14 cellular contexts compared by ENCODE assay signal in the genomic region with DNA sequence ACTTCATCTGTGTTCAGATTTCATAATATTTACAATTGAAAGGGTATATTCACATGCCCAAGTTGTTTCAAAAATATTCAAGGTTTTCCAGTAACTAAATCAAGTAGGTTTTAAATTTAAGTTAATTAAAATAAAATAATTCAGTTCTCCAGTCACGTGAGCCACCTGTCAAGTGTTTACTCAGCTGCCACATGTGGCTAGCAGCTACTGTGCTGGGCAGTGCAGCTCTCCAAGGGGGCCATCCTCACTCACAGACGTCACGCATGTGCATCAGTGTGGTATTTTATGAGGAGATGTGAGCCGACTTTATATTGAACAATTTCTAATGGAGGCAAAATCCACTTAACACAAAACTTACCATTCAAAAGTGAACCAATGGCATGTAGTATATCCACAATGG.
A peak's percentile ranks its signal among the peaks of the same experiment; 100 is the strongest.
DNase-seq lines count a peak whose midpoint lies in the region; TF ChIP-seq lines count a peak whose summit lies in the region.
"Had no signal": no experiment of that assay in that cellular context is flagged by ENCODE, and none has a peak within 500 bp of the region (broad histone marks: within the 10 kb centered on the region; RNA-seq: fewer than 3 reads in every experiment).

No MANE protein-coding gene starts in this region.

- no peaks in the 10 kb centered on the region for H3K27me3 Mint-ChIP-seq in activated naive CD4-positive, alpha-beta T cell treated with anti-CD3 and anti-CD28 coated beads, Interleukin-2, amount 50 U/mL, for 24 hours
- H3K27me3 Mint-ChIP-seq in osteocyte (ENCODE audit: unreplicated experiment), result no peaks in the 10 kb centered on the region
- H3K27me3 Mint-ChIP-seq: CD4-positive, CD25-positive, alpha-beta regulatory T cell had no signal

- DNase-seq in activated naive CD4-positive, alpha-beta T cell treated with anti-CD3 and anti-CD28 coated beads, Interleukin-2, amount 50 U/mL, for 16 hours, result no peak
- DNase-seq in NCI-H146 treated with DMSO at 0.1 percent for 48 hours (lab: John Stamatoyannopoulos, UW; ENCODE audit: unreplicated experiment) (peak; percentile 75), NCI-H69 (lab: John Stamatoyannopoulos, UW) (peak; percentile 66), osteocyte (ENCODE audit: extremely low spot score, unreplicated experiment) (peak; percentile 36), NAMALWA (ENCODE audit: low spot score) (no peak), H7 (no peak)
- DNase-seq in stimulated activated CD4-positive, alpha-beta T cell treated with anti-CD3 and anti-CD28 coated beads, Interleukin-15, amount 100 ng/mL, for 24 hours, result no peak
- DNase-seq: activated CD4-positive, alpha-beta T cell treated with anti-CD3 and anti-CD28 coated beads, Interleukin-2, amount 50 U/mL, for 1 hour; CD4-positive, CD25-positive, alpha-beta regulatory T cell; dermis blood vessel endothelial cell; pancreas; sigmoid colon; stimulated activated CD4-positive, alpha-beta T cell treated with anti-CD3 and anti-CD28 coated beads, Interleukin-2, amount 100 ng/mL, for 48 hours had no signal

- H3K9me3 Mint-ChIP-seq in activated naive CD4-positive, alpha-beta T cell treated with anti-CD3 and anti-CD28 coated beads, Interleukin-2, amount 50 U/mL, for 24 hours, result no peaks in the 10 kb centered on the region
- H3K9me3 Mint-ChIP-seq in osteocyte (ENCODE audit: unreplicated experiment), result no peaks in the 10 kb centered on the region
- H3K9me3 Mint-ChIP-seq: CD4-positive, CD25-positive, alpha-beta regulatory T cell had no signal

- H3K4me1 Mint-ChIP-seq in activated naive CD4-positive, alpha-beta T cell treated with anti-CD3 and anti-CD28 coated beads, Interleukin-2, amount 50 U/mL, for 24 hours, result no peaks in the 10 kb centered on the region
- H3K4me1 Mint-ChIP-seq in osteocyte (ENCODE audit: unreplicated experiment), result peaks cover 9% of the 10 kb centered on the region

- peak overlapping the region; percentile 31 for H3K27ac Mint-ChIP-seq in activated naive CD4-positive, alpha-beta T cell treated with anti-CD3 and anti-CD28 coated beads, Interleukin-2, amount 50 U/mL, for 24 hours
- no peak overlapping the region for H3K27ac Mint-ChIP-seq in osteocyte (ENCODE audit: unreplicated experiment)

- H3K4me3 Mint-ChIP-seq in activated naive CD4-positive, alpha-beta T cell treated with anti-CD3 and anti-CD28 coated beads, Interleukin-2, amount 50 U/mL, for 24 hours, result no peak overlapping the region
- no peak overlapping the region for H3K4me3 Mint-ChIP-seq in osteocyte (ENCODE audit: unreplicated experiment)
- H3K4me3 Mint-ChIP-seq: CD4-positive, CD25-positive, alpha-beta regulatory T cell had no signal

- H3K4me3 ChIP-seq in H7 (ENCODE audit: insufficient read depth, low read depth, low read length), result no peak overlapping the region
- H3K4me3 ChIP-seq: pancreas, sigmoid colon had no signal

- peaks cover 9% of the 10 kb centered on the region for H3K36me3 Mint-ChIP-seq in activated naive CD4-positive, alpha-beta T cell treated with anti-CD3 and anti-CD28 coated beads, Interleukin-2, amount 50 U/mL, for 24 hours
- H3K36me3 Mint-ChIP-seq in osteocyte (ENCODE audit: unreplicated experiment), result peaks cover 20% of the 10 kb centered on the region

- no peaks in the 10 kb centered on the region for H3K27me3 ChIP-seq in H7 (ENCODE audit: control insufficient read depth, insufficient read depth, low read length)
- H3K27me3 ChIP-seq: pancreas, sigmoid colon had no signal

- peaks cover 7% of the 10 kb centered on the region for H3K36me3 ChIP-seq in H7 (replicated peaks; ENCODE audit: control insufficient read depth, insufficient read depth, low read length)

- TF ChIP-seq CTCF in osteocyte (IDR thresholded peaks at IDR 0.05), result no peak

Comparison
In these comparisons a context has a peak if more than half of its experiments do, and no peak if none do; other contexts are left out.
1. DNase-seq: peak in NCI-H146 treated with DMSO at 0.1 percent for 48 hours (single experiment), NCI-H69 (single experiment) and osteocyte (single experiment); none in activated naive CD4-positive, alpha-beta T cell treated with anti-CD3 and anti-CD28 coated beads, Interleukin-2, amount 50 U/mL, for 16 hours (single experiment), stimulated activated CD4-positive, alpha-beta T cell treated with anti-CD3 and anti-CD28 coated beads, Interleukin-15, amount 100 ng/mL, for 24 hours (single experiment), NAMALWA (single experiment) and H7 (single experiment).